32 cellular contexts compared by ENCODE assay signal in genomic region chr7:98223351-98223897, GRCh38. TPM values are rescaled to one million over a fixed set of nuclear protein-coding genes. Genes with fewer than 3 reads are reported as not detected.
A peak's percentile ranks its signal among the peaks of the same experiment; 100 is the strongest.
DNase-seq lines count a peak whose midpoint lies in the region; ATAC-seq and TF ChIP-seq lines count a peak whose summit lies in the region.
"Had no signal": no experiment of that assay in that cellular context is flagged by ENCODE, and none has a peak within 500 bp of the region (broad histone marks: within the 10 kb centered on the region; RNA-seq: fewer than 3 reads in every experiment).

No MANE protein-coding gene starts in this region.

- intact Hi-C loops in Right ventricle myocardium superior (cut with DNase I) (no loop called here), heart right ventricle (cut with DNase I) (no loop called here), stomach (cut with DNase I; ENCODE audit: low total_unique reads) (no loop called here)

- H3K4me3 ChIP-seq in heart right ventricle (no peak overlapping the region), H7 (ENCODE audit: insufficient read depth, low read depth, low read length) (no peak overlapping the region), stomach (no peak overlapping the region)
- H3K4me3 ChIP-seq: adrenal gland, gastroesophageal sphincter, testis, vagina had no signal

- no peaks in the 10 kb centered on the region for H3K27me3 ChIP-seq in heart right ventricle
- H3K27me3 ChIP-seq in H7 (ENCODE audit: control insufficient read depth, insufficient read depth, low read length): no peaks in the 10 kb centered on the region
- no peaks in the 10 kb centered on the region for H3K27me3 ChIP-seq in stomach
- H3K27me3 ChIP-seq: adrenal gland, BE2C, brain microvascular endothelial cell, gastroesophageal sphincter, testis, vagina had no signal

- no peak overlapping the region for H3K27ac ChIP-seq in heart right ventricle
- peak overlapping the region in 3 of 5 donors; percentile 13 to 32 (median 28) for H3K27ac ChIP-seq in stomach
- H3K27ac ChIP-seq: adrenal gland, brain microvascular endothelial cell, gastroesophageal sphincter, HL-60, parathyroid adenoma, testis, vagina, WERI-Rb-1 had no signal

- DNase-seq in Right ventricle myocardium superior (peak; percentile 3), heart right ventricle (no peak), H7 (peak; percentile 67), iPS-NIHi11 (ENCODE audit: low spot score) (peak; percentile 6), stomach (no peak)
- DNase-seq: activated CD4-positive, alpha-beta T cell treated with anti-CD3 and anti-CD28 coated beads, Interleukin-2, amount 10 ng/mL, durations not matched to agents 7 days and 5 days; activated naive CD4-positive, alpha-beta T cell treated with Interleukin-2 at 50 U/mL for 16 hours; activated T-cell treated with anti-CD3 and anti-CD28 coated beads, Interleukin-2, amount 50 U/mL, for 48 hours; BE2C; brain microvascular endothelial cell; COR-L47; HFFc6; Kasumi-1; midbrain; NCI-H146; NCI-H446 treated with DMSO at 0.1 percent for 48 hours; nephron progenitor cell; OCI-M1; stimulated activated CD4-positive, alpha-beta T cell treated with anti-CD3 and anti-CD28 coated beads, Interleukin-4, amount 100 ng/mL, for 4 hours; stimulated activated naive B cell treated with anti-CD40 and anti-IgM and Interleukin-4, amounts not matched to agents 10 μg/mL and 1 μg/mL and 100 μg/mL, for 72 hours; testis; WERI-Rb-1 had no signal

- H3K9me3 ChIP-seq in heart right ventricle (no peaks in the 10 kb centered on the region), stomach (no peaks in the 10 kb centered on the region)
- H3K9me3 ChIP-seq: adrenal gland, BE2C, gastroesophageal sphincter, testis, vagina had no signal

- H3K4me1 ChIP-seq in heart right ventricle: peaks cover 0 to under 1% (median 0%) of the 10 kb centered on the region in 9 donors
- H3K4me1 ChIP-seq in stomach: peaks cover 0 to 8% (median 2%) of the 10 kb centered on the region in 4 donors
- H3K4me1 ChIP-seq: adrenal gland, BE2C, gastroesophageal sphincter, parathyroid adenoma, testis, vagina had no signal

- TF ChIP-seq CTCF in heart right ventricle (IDR thresholded peaks at IDR 0.05): no peak
- no peak for TF ChIP-seq CTCF in stomach (IDR thresholded peaks at IDR 0.05)

- no peak for TF ChIP-seq EP300 in stomach (IDR thresholded peaks at IDR 0.05)

- WGBS in heart right ventricle, 2 donors: 85 to 87% methylated on average over 15 of the region's 15 CpGs
- 53 to 69% (median 57%) methylated on average over 11 to 15 of the region's 15 CpGs for WGBS in stomach, 5 donors

- no peak for ATAC-seq in Right ventricle myocardium superior (ENCODE audit: poor library complexity)
- ATAC-seq in heart right ventricle: no peak
- ATAC-seq in HG03045 (IDR thresholded peaks at IDR 0.05; ENCODE audit: unreplicated experiment): no peak
- ATAC-seq in HG03196 (IDR thresholded peaks at IDR 0.05; ENCODE audit: unreplicated experiment): no peak
- ATAC-seq in GM19324 (IDR thresholded peaks at IDR 0.05; ENCODE audit: low FRiP score, unreplicated experiment): no peak
- ATAC-seq: gastroesophageal sphincter; sciatic nerve; stimulated activated naive B cell treated with anti-CD40 and anti-IgM and Interleukin-4, amounts not matched to agents 10 μg/mL and 1 μg/mL and 100 μg/mL, for 72 hours had no signal

- no peak for TF ChIP-seq POLR2A in stomach (IDR thresholded peaks at IDR 0.05)

- H3K36me3 ChIP-seq in heart right ventricle (peaks cover 0 to 94% (median 42%) of the 10 kb centered on the region in 9 donors), H7 (replicated peaks; ENCODE audit: control insufficient read depth, insufficient read depth, low read length) (no peaks in the 10 kb centered on the region), stomach (peaks cover 26 to 90% (median 84%) of the 10 kb centered on the region in 4 donors)
- H3K36me3 ChIP-seq: BE2C had no signal

RNA-seq across cellular contexts. Expression of gene BHLHA15, which starts 12.2 kb away (rescaled TPM):
- total RNA-seq in Right ventricle myocardium superior: not detected
- not detected for total RNA-seq in heart right ventricle
- polyA plus RNA-seq in heart right ventricle: under 1 TPM in 1 of 2 donors, not detected in 1; 0.06 TPM
- 0.90 and 2.8 TPM in 2 replicates for total RNA-seq in H7 (2014; rRNA removed; shearing (Covaris generic))
- 100 to 1,000 TPM in 1 of 5 donors, 10 to 100 TPM in 1, 1 to 10 TPM in 1, not detected in 2; 6.4 to 108 (median 20.1) TPM for total RNA-seq in stomach
- polyA plus RNA-seq in stomach: 10 to 100 TPM in 1 of 3 donors, 1 to 10 TPM in 2; 1.3 to 14.5 (median 8.1) TPM
- total RNA-seq: activated CD4-positive, alpha-beta T cell treated with anti-CD3 and anti-CD28 coated beads, Interleukin-2, amount 10 ng/mL, durations not matched to agents 7 days and 5 days; sciatic nerve; vagina had no signal
- polyA plus RNA-seq: fibroblast of lung had no signal

RNA-seq across cellular contexts. Expression of gene TECPR1, which starts 28.6 kb away (rescaled TPM):
- total RNA-seq in Right ventricle myocardium superior (16.1 TPM), heart right ventricle (10 to 100 TPM; 12.8 to 23.8 (median 15.4) TPM), stomach (10 to 100 TPM; 17.4 to 70.7 (median 35.6) TPM)
- polyA plus RNA-seq in heart right ventricle (10 to 100 TPM; 13.6 to 15.9 TPM), stomach (10 to 100 TPM in 2 of 3 donors, 1 to 10 TPM in 1; 8.8 to 25.1 (median 11.2) TPM)
- total RNA-seq in H7 (2014; rRNA removed; shearing (Covaris generic)): 12.7 and 13.7 TPM in 2 replicates

RNA-seq across cellular contexts. Expression of gene BRI3, which starts 58.1 kb away (rescaled TPM):
- total RNA-seq in Right ventricle myocardium superior (222 TPM), heart right ventricle (100 to 1,000 TPM; 174 to 267 (median 218) TPM), stomach (10 to 100 TPM in 4 of 5 donors, not detected in 1; 25.9 to 92.8 (median 50.7) TPM)
- polyA plus RNA-seq in heart right ventricle (100 to 1,000 TPM; 135 to 206 TPM), stomach (100 to 1,000 TPM; 241 to 411 (median 328) TPM)
- 32.8 and 41.7 TPM in 2 replicates for total RNA-seq in H7 (2014; rRNA removed; shearing (Covaris generic))

Comparison
In these comparisons a context has a peak if more than half of its experiments do, and no peak if none do; other contexts are left out.
1. DNase-seq: peak in Right ventricle myocardium superior (single experiment), H7 (single experiment) and iPS-NIHi11 (single experiment); none in heart right ventricle (0 of 2) and stomach (single experiment).
2. H3K27ac ChIP-seq: peak in stomach (3 of 5); none in heart right ventricle (0 of 10).